ENCODE assay signal across 12 cellular contexts in the genomic region with DNA sequence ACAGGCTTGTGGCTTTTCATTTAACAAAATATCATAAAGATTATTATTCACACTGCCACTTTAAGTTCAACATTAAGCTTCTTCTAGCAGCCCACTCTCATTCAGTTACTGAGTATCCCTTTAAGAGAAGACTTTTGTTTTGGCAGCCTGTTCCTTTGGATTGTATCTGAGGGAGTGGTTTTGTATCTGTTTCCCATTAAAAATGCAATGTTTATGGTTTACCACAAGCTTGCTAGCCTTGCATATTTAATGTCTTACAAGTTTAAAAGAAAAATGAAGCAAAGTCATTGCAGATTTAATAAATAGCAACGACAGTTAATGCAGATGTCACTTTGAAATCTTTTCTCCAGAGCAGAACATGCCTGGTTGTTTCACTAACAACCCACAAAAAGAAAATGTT. TPM values are rescaled to one million over a fixed set of nuclear protein-coding genes. Genes with fewer than 3 reads are reported as not detected.
A peak's percentile ranks its signal among the peaks of the same experiment; 100 is the strongest.
DNase-seq lines count a peak whose midpoint lies in the region; ATAC-seq and TF ChIP-seq lines count a peak whose summit lies in the region.
"Had no signal": no experiment of that assay in that cellular context is flagged by ENCODE, and none has a peak within 500 bp of the region (broad histone marks: within the 10 kb centered on the region; RNA-seq: fewer than 3 reads in every experiment).

No MANE protein-coding gene starts in this region.

- peaks cover 0 to 9% (median 0%) of the 10 kb centered on the region in 5 donors for H3K27me3 Mint-ChIP-seq in naive thymus-derived CD4-positive, alpha-beta T cell

- H3K4me1 Mint-ChIP-seq in naive thymus-derived CD4-positive, alpha-beta T cell, result no peaks in the 10 kb centered on the region

- CTCF ChIA-PET in HCT116 (lab: Charles Lee), result interaction anchor here (0.8 to 2.5 kb wide), 3 partner anchors 47 to 221 kb away, joined by 3 to 7 read pairs (median 3); no protein-coding TSS in a partner anchor
- CTCF ChIA-PET in naive thymus-derived CD4-positive, alpha-beta T cell (lab: Charles Lee), result no interaction called here

- H3K4me3 ChIP-seq in HCT116 (replicated peaks in 1 of 2; ENCODE audit: low read depth in 1 of 2, low read length in 2 of 2), result no peak overlapping the region
- peak overlapping the region; percentile 33 for H3K4me3 ChIP-seq in kidney epithelial cell (ENCODE audit: low read depth, low read length)
- peak overlapping the region; percentile 25 to 36 for H3K4me3 ChIP-seq in testis
- no peak overlapping the region for H3K4me3 ChIP-seq in naive thymus-derived CD4-positive, alpha-beta T cell (ENCODE audit: low read length)

- H2AFZ ChIP-seq in HCT116 (ENCODE audit: low read depth, low read length, poor library complexity, severe bottlenecking), result peak overlapping the region; percentile 47

- H3K9me3 ChIP-seq in HCT116 (ENCODE audit: control insufficient read depth in 1 of 2, insufficient read depth in 1 of 2, low read depth in 1 of 2, low read length in 2 of 2) (no peaks in the 10 kb centered on the region), testis (no peaks in the 10 kb centered on the region)
- H3K9me3 ChIP-seq in naive thymus-derived CD4-positive, alpha-beta T cell (ENCODE audit: control insufficient read depth in 2 of 3, low read length in 3 of 3), result no peaks in the 10 kb centered on the region

- H4K20me1 ChIP-seq in HCT116 (ENCODE audit: insufficient read depth), result no peaks in the 10 kb centered on the region

- no peak for TF ChIP-seq RAD21 in HCT116 (IDR thresholded peaks at IDR 0.05; ENCODE audit: low read depth)

- H3K79me2 ChIP-seq in HCT116 (ENCODE audit: insufficient read depth, low read length), result no peaks in the 10 kb centered on the region

- POLR2A ChIA-PET in HCT116 (lab: Charles Lee), result no interaction called here
- POLR2A ChIA-PET in naive thymus-derived CD4-positive, alpha-beta T cell (lab: Charles Lee), result no interaction called here

- ATAC-seq in HCT116 (no peak), GM18520 (IDR thresholded peaks at IDR 0.05; ENCODE audit: unreplicated experiment) (no peak), HG03342 (IDR thresholded peaks at IDR 0.05; ENCODE audit: unreplicated experiment) (no peak)
- no peak for ATAC-seq in naive thymus-derived CD4-positive, alpha-beta T cell

- no peak overlapping the region for H3K9ac ChIP-seq in HCT116 (ENCODE audit: low read length)

- WGBS in testis, 2 donors, result 8 to 21% methylated on average over 1 of the region's 1 CpG

- H3K36me3 Mint-ChIP-seq in naive thymus-derived CD4-positive, alpha-beta T cell, result no peaks in the 10 kb centered on the region

- H3K9me2 ChIP-seq in HCT116 (ENCODE audit: insufficient read depth), result no peaks in the 10 kb centered on the region

- TF ChIP-seq CTCF in HCT116 (IDR thresholded peaks at IDR 0.05 in 2 of 3, conservative IDR thresholded peaks at IDR 0.05 in 1 of 3; ENCODE audit: borderline replicate concordance in 1 of 3, insufficient read depth in 1 of 3, low read depth in 2 of 3, low read length in 2 of 3) (no peak), kidney epithelial cell (IDR thresholded peaks at IDR 0.05; ENCODE audit: insufficient read depth, low read length, poor library complexity, severe bottlenecking) (no peak), testis (IDR thresholded peaks at IDR 0.05) (no peak)

- no peak overlapping the region for H3K4me2 ChIP-seq in HCT116 (ENCODE audit: low read length)

- H3K4me3 Mint-ChIP-seq in naive thymus-derived CD4-positive, alpha-beta T cell, result no peak overlapping the region

- DNase-seq in HCT116 (ENCODE audit: low read depth, low spot score) (no peak), astrocyte of the hippocampus (ENCODE audit: low read depth, low spot score) (peak; percentile 70), kidney epithelial cell (ENCODE audit: low read depth) (no peak), testis (no peak)
- no peak for DNase-seq in activated CD4-positive, alpha-beta T cell treated with anti-CD3 and anti-CD28 coated beads, Interleukin-2, amount 50 U/mL, for 4 hours
- DNase-seq in naive thymus-derived CD4-positive, alpha-beta T cell, result no peak
- DNase-seq: hypothalamus, NCI-H345, substantia nigra, T-helper 9 cell had no signal

- H3K9me3 Mint-ChIP-seq in naive thymus-derived CD4-positive, alpha-beta T cell, result no peaks in the 10 kb centered on the region

- intact Hi-C loops in HCT116 (cut with micrococcal nuclease) (no loop called here), testis (cut with DNase I; ENCODE audit: low total_unique reads) (loop anchor here (10.0 kb wide), 2 partner anchors 64 to 144 kb away; no protein-coding TSS in a partner anchor)
- intact Hi-C loops in naive thymus-derived CD4-positive, alpha-beta T cell (cut with micrococcal nuclease), result loop anchor here in 1 of 2 donors (5.0 kb wide), 1 partner anchor 147 kb away; no protein-coding TSS in a partner anchor

- H3K4me1 ChIP-seq in HCT116 (ENCODE audit: control insufficient read depth in 1 of 2, insufficient read depth in 2 of 2, low read length in 2 of 2) (no peaks in the 10 kb centered on the region), testis (no peaks in the 10 kb centered on the region)
- no peaks in the 10 kb centered on the region for H3K4me1 ChIP-seq in naive thymus-derived CD4-positive, alpha-beta T cell (ENCODE audit: control insufficient read depth in 2 of 2, insufficient read depth in 2 of 2, low read length in 2 of 2)

- no TSS peak for BruUV-seq in HCT116 (replicated peaks; lab: Mats Ljungman, UMichigan)

- H3K27me3 ChIP-seq in HCT116 (ENCODE audit: insufficient read depth, low read length) (no peaks in the 10 kb centered on the region), kidney epithelial cell (ENCODE audit: control insufficient read depth, insufficient read depth, low read length) (no peaks in the 10 kb centered on the region), testis (no peaks in the 10 kb centered on the region)
- H3K27me3 ChIP-seq in naive thymus-derived CD4-positive, alpha-beta T cell (ENCODE audit: control insufficient read depth in 2 of 2, insufficient read depth in 2 of 2, low read length in 2 of 2), result no peaks in the 10 kb centered on the region

- RAD21 ChIA-PET in HCT116 (lab: Charles Lee; ENCODE audit: low non-redundant PET in 1 of 2, low total read pairs in 2 of 2, uncharacterized antibody in 2 of 2, unreplicated experiment in 2 of 2), result no interaction called here

- H3K36me3 ChIP-seq in HCT116 (ENCODE audit: control insufficient read depth in 1 of 2, insufficient read depth in 2 of 2, low read length in 2 of 2), result no peaks in the 10 kb centered on the region
- H3K36me3 ChIP-seq in kidney epithelial cell (ENCODE audit: control insufficient read depth, insufficient read depth, low read length), result no peaks in the 10 kb centered on the region
- no peaks in the 10 kb centered on the region for H3K36me3 ChIP-seq in testis (ENCODE audit: low read depth, missing control alignments)
- no peaks in the 10 kb centered on the region for H3K36me3 ChIP-seq in naive thymus-derived CD4-positive, alpha-beta T cell (ENCODE audit: control insufficient read depth in 2 of 3, insufficient read depth in 3 of 3, low read length in 3 of 3)

- TF ChIP-seq POLR2A in HCT116 (IDR thresholded peaks at IDR 0.05; ENCODE audit: borderline replicate concordance, extremely low read depth, insufficient read depth, insufficient read length) (no peak), testis (IDR thresholded peaks at IDR 0.05) (no peak)

- H3K27ac Mint-ChIP-seq in naive thymus-derived CD4-positive, alpha-beta T cell, result no peak overlapping the region

- H3K27ac ChIP-seq in HCT116 (ENCODE audit: low read depth, low read length) (no peak overlapping the region), testis (peak overlapping the region; percentile 83 to 90)
- no peak overlapping the region for H3K27ac ChIP-seq in naive thymus-derived CD4-positive, alpha-beta T cell (ENCODE audit: low read depth, low read length)

TF ChIP-seq in HCT116, 20 proteins besides CTCF, POLR2A, EP300 and RAD21:
- TF ChIP-seq, protein P1, sequence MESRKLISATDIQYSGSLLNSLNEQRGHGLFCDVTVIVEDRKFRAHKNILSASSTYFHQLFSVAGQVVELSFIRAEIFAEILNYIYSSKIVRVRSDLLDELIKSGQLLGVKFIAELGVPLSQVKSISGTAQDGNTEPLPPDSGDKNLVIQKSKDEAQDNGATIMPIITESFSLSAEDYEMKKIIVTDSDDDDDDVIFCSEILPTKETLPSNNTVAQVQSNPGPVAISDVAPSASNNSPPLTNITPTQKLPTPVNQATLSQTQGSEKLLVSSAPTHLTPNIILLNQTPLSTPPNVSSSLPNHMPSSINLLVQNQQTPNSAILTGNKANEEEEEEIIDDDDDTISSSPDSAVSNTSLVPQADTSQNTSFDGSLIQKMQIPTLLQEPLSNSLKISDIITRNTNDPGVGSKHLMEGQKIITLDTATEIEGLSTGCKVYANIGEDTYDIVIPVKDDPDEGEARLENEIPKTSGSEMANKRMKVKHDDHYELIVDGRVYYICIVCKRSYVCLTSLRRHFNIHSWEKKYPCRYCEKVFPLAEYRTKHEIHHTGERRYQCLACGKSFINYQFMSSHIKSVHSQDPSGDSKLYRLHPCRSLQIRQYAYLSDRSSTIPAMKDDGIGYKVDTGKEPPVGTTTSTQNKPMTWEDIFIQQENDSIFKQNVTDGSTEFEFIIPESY (IDR thresholded peaks at IDR 0.05; ENCODE audit: extremely low read depth, insufficient replicate concordance, low read length), result no peak
- no peak for TF ChIP-seq TCF7L2 (IDR thresholded peaks at IDR 0.05; ENCODE audit: borderline replicate concordance, extremely low read depth, insufficient read depth, insufficient read length)

RNA-seq across cellular contexts. Expression of gene DCN, which starts 2.0 kb away (rescaled TPM):
- 3.6 TPM for total RNA-seq in HCT116 (2021; ENCODE audit: unreplicated experiment)
- not detected in 2 replicates for polyA plus RNA-seq in HCT116 (2012)
- 2.9 and 3.1 TPM in 2 replicates for total RNA-seq in kidney epithelial cell
- 100 to 1,000 TPM; 144 to 329 TPM for total RNA-seq in testis
- polyA plus RNA-seq in testis (ENCODE audit: insufficient read depth, low read depth, low replicate concordance), result 1,453 TPM
- under 1 TPM in 1 of 5 experiments, not detected in 4; 0.69 TPM for total RNA-seq in naive thymus-derived CD4-positive, alpha-beta T cell
- not detected for polyA plus RNA-seq in naive thymus-derived CD4-positive, alpha-beta T cell

Comparison
In these comparisons a context has a peak if more than half of its experiments do, and no peak if none do; other contexts are left out.
1. H3K27ac ChIP-seq: peak in testis (2 of 2); none in HCT116 (single experiment) and naive thymus-derived CD4-positive, alpha-beta T cell (single experiment).
2. H3K4me3 ChIP-seq: peak in kidney epithelial cell (single experiment) and testis (2 of 2); none in HCT116 (0 of 2) and naive thymus-derived CD4-positive, alpha-beta T cell (single experiment).
3. RNA of gene DCN, which starts 2.0 kb away (total RNA-seq): 144 to 329 TPM in testis; 3.6 TPM in HCT116 (single experiment), 2.9 to 3.1 TPM in kidney epithelial cell and 0.69 TPM in naive thymus-derived CD4-positive, alpha-beta T cell; every median in the first group is over 10 times any median in the second.